14 cellular contexts compared by ENCODE assay signal in the genomic region with DNA sequence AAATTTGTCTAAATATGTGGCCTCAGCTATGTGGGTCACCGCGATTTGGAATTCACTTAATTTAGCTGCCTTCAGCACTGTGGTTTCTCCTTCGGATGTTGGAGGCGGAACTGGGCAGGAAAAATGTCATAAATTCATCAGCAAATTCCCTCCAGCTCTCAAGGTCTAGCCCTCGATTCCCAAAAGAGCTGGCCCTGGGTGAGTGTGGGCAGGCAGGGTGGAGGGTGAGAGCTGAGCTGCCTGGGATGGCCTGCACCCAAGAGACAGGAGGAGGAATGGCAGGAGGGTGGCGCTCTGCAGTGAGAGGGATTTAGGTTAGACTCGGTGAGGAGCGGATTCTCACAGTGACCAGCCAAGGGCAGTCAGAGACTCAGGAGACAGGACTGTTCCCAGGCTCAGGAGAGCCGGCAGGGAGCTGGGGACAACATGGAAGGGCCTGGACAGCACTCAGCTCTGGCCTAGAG. TPM values are rescaled to one million over a fixed set of nuclear protein-coding genes. Genes with fewer than 3 reads are reported as not detected.
DNase-seq lines count a peak whose midpoint lies in the region; ATAC-seq and TF ChIP-seq lines count a peak whose summit lies in the region.
"Had no signal": no experiment of that assay in that cellular context is flagged by ENCODE, and none has a peak within 500 bp of the region (broad histone marks: within the 10 kb centered on the region; RNA-seq: fewer than 3 reads in every experiment).

No MANE protein-coding gene starts in this region.

- H3K4me1 ChIP-seq in lower lobe of right lung, result peaks cover 8% of the 10 kb centered on the region

- CTCF ChIA-PET in AG04449 (lab: Yijun Ruan, JAX), result interaction anchor here (0.7 to 1.9 kb wide), 7 partner anchors 9 to 82 kb away, joined by 3 to 5 read pairs (median 4); no protein-coding TSS in a partner anchor
- CTCF ChIA-PET in activated CD4-positive, alpha-beta memory T cell treated with anti-CD3 and anti-CD28 coated beads for 36 hours (lab: Charles Lee), result no interaction called here

- DNase-seq in AG04449 (ENCODE audit: low read depth, low spot score) (peak; percentile 42), NCI-H69 (lab: John Stamatoyannopoulos, UW) (peak; percentile 4), coronary artery (ENCODE audit: low spot score) (peak; percentile 89), medulla oblongata (ENCODE audit: extremely low spot score) (peak; percentile 18), lower lobe of right lung (no peak), GM19238 (ENCODE audit: insufficient read length, low spot score) (no peak), RKO (ENCODE audit: low spot score) (no peak)
- no peak for DNase-seq in activated CD4-positive, alpha-beta memory T cell treated with anti-CD3 and anti-CD28 coated beads for 36 hours
- DNase-seq: cerebellar nuclear complex; naive thymus-derived CD8-positive, alpha-beta T cell; NCI-H1436; NK-92 treated with Interleukin-12 subunit alpha and Interleukin-12 subunit beta, amount 100 ng/mL, for 24 hours had no signal

- H3K27me3 Mint-ChIP-seq in activated CD4-positive, alpha-beta memory T cell treated with anti-CD3 and anti-CD28 coated beads for 36 hours, result no peaks in the 10 kb centered on the region

- H3K36me3 Mint-ChIP-seq in activated CD4-positive, alpha-beta memory T cell treated with anti-CD3 and anti-CD28 coated beads for 36 hours, result no peaks in the 10 kb centered on the region
- H3K36me3 Mint-ChIP-seq: naive thymus-derived CD8-positive, alpha-beta T cell had no signal

- no peak for ATAC-seq in lower lobe of right lung
- ATAC-seq: naive thymus-derived CD8-positive, alpha-beta T cell had no signal

- H3K27me3 ChIP-seq in lower lobe of right lung (ENCODE audit: low read depth), result no peaks in the 10 kb centered on the region

- no peaks in the 10 kb centered on the region for H3K9me3 Mint-ChIP-seq in activated CD4-positive, alpha-beta memory T cell treated with anti-CD3 and anti-CD28 coated beads for 36 hours
- H3K9me3 Mint-ChIP-seq: naive thymus-derived CD8-positive, alpha-beta T cell; T-helper 2 cell treated with Interferon-gamma antibody and Interleukin-4, amounts not matched to agents 5 μg/mL and 100 μg/mL, for 36 hours had no signal

- intact Hi-C loops in lower lobe of right lung (cut with DNase I), result no loop called here
- intact Hi-C loops in activated CD4-positive, alpha-beta memory T cell treated with anti-CD3 and anti-CD28 coated beads for 36 hours (cut with micrococcal nuclease), result no loop called here

- H3K9me3 ChIP-seq in lower lobe of right lung, result no peaks in the 10 kb centered on the region

- POLR2A ChIA-PET in AG04449 (lab: Yijun Ruan, JAX), result interaction anchor here (0.6 to 2.3 kb wide), 5 partner anchors 12 to 45 kb away, joined by 3 to 14 read pairs (median 5); no protein-coding TSS in a partner anchor
- POLR2A ChIA-PET in activated CD4-positive, alpha-beta memory T cell treated with anti-CD3 and anti-CD28 coated beads for 36 hours (lab: Charles Lee), result interaction anchor here (0.6 kb wide), 1 partner anchor 161 kb away, joined by 4 read pairs; no protein-coding TSS in a partner anchor

- TF ChIP-seq CTCF in AG04449 (IDR thresholded peaks at IDR 0.05; ENCODE audit: insufficient read depth, low read length, missing control alignments), result peak; percentile 36
- TF ChIP-seq CTCF in coronary artery (IDR thresholded peaks at IDR 0.05), result no peak
- no peak for TF ChIP-seq CTCF in lower lobe of right lung (IDR thresholded peaks at IDR 0.05)

- no peak overlapping the region for H3K27ac Mint-ChIP-seq in activated CD4-positive, alpha-beta memory T cell treated with anti-CD3 and anti-CD28 coated beads for 36 hours
- H3K27ac Mint-ChIP-seq: B cell; naive thymus-derived CD8-positive, alpha-beta T cell; T-helper 2 cell treated with Interferon-gamma antibody and Interleukin-4, amounts not matched to agents 5 μg/mL and 100 μg/mL, for 36 hours had no signal

- H3K36me3 ChIP-seq in lower lobe of right lung, result no peaks in the 10 kb centered on the region

- no peaks in the 10 kb centered on the region for H3K4me1 Mint-ChIP-seq in activated CD4-positive, alpha-beta memory T cell treated with anti-CD3 and anti-CD28 coated beads for 36 hours (ENCODE audit: low read depth)
- H3K4me1 Mint-ChIP-seq: B cell; naive thymus-derived CD8-positive, alpha-beta T cell had no signal

- H3K4me3 ChIP-seq in AG04449 (ENCODE audit: low read depth, low read length) (no peak overlapping the region), coronary artery (peak overlapping the region; percentile 8), lower lobe of right lung (no peak overlapping the region)

- H3K4me3 Mint-ChIP-seq in activated CD4-positive, alpha-beta memory T cell treated with anti-CD3 and anti-CD28 coated beads for 36 hours, result no peak overlapping the region
- H3K4me3 Mint-ChIP-seq: B cell; naive thymus-derived CD8-positive, alpha-beta T cell; T-helper 2 cell treated with Interferon-gamma antibody and Interleukin-4, amounts not matched to agents 5 μg/mL and 100 μg/mL, for 36 hours had no signal

- H3K27ac ChIP-seq in coronary artery (peak overlapping the region; percentile 95), lower lobe of right lung (no peak overlapping the region)

RNA-seq across cellular contexts. Expression of gene FEM1B, which starts 57.1 kb away (rescaled TPM):
- total RNA-seq in lower lobe of right lung, result 55.3 TPM
- 10 to 100 TPM; 32.6 to 34.2 TPM for total RNA-seq in activated CD4-positive, alpha-beta memory T cell treated with anti-CD3 and anti-CD28 coated beads for 36 hours

Comparison
In these comparisons a context has a peak if more than half of its experiments do, and no peak if none do; other contexts are left out.
1. DNase-seq: peak in AG04449 (single experiment), NCI-H69 (single experiment), coronary artery (single experiment) and medulla oblongata (single experiment); none in lower lobe of right lung (single experiment), GM19238 (single experiment), RKO (single experiment) and activated CD4-positive, alpha-beta memory T cell treated with anti-CD3 and anti-CD28 coated beads for 36 hours (single experiment).